Comparison of ENCODE assay signal across 1 cellular context in genomic region chr7:77442631-77443420, GRCh38.
TF ChIP-seq lines count a peak whose summit lies in the region.

No MANE protein-coding gene starts in this region.

TF ChIP-seq in SK-N-SH treated with all-trans-retinoic acid at 6 μM for 48 hours, 23 proteins besides CTCF, POLR2A, EP300 and RAD21 (continued from another document):
- TF ChIP-seq PATZ1 (CRISPR knock-in tag; IDR thresholded peaks at IDR 0.05; ENCODE audit: borderline replicate concordance) (no peak), CSDC2 (CRISPR knock-in tag; IDR thresholded peaks at IDR 0.05) (no peak)
TF ChIP-seq in SK-N-SH treated with all-trans-retinoic acid at 6 μM for 48 hours: peak in this region for 0.
